ENCODE assay signal across 8 cellular contexts in the genomic region with DNA sequence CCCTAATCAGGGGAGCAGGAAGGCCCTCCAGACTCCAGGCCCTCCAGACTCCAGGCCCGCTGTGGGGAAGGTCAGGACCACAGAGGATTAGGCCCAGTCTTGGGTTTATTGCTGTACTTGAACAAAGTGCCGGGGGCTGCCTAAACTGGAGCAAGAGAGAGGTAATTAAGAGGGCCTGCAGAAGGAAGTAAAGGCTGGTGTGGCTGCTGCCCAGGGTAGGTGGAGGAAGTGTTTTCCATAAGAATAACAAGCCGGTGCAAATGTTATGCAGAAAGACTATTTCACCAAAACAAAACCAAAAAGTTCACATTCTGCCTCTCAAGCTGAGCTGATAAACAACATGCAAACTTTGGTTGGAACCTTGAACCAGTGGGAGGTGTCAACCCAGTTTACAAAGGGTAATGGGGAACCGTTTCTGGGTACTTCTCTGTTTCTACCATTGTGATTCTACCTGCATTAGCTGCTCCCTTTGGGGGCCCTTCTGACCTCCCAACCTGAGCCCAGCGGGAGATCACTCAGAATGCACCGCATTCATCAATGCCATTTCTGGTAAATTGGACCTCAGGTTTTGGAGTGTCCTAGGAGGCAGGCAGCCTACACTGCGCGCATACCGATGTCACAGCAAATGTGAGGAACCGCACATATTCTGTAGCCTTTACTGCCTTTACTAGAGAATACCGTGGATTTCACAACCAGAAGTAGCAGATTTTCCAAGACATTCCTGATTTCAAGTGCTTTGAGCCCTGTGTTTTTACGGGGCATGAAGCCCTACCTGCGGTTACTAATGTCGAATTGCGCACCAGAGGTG. TPM values are rescaled to one million over a fixed set of nuclear protein-coding genes. Genes with fewer than 3 reads are reported as not detected.
DNase-seq lines count a peak whose midpoint lies in the region; ATAC-seq, FAIRE-seq and TF ChIP-seq lines count a peak whose summit lies in the region.

No MANE protein-coding gene starts in this region.

- no peak for TF ChIP-seq POLR2A in gastroesophageal sphincter (IDR thresholded peaks at IDR 0.05)

- peak; percentile 44 for FAIRE-seq in GM18507 (lab: Jason Lieb, UNC)

- H3K9me3 ChIP-seq in RWPE2 (ENCODE audit: severe bottlenecking) (no peaks in the 10 kb centered on the region), gastroesophageal sphincter (no peaks in the 10 kb centered on the region)

- WGBS in gastroesophageal sphincter (ENCODE audit: low coverage in 1 of 2), 2 donors, result 56 to 100% methylated on average over 2 to 5 of the region's 15 CpGs

- H3K27ac ChIP-seq in RWPE2 (ENCODE audit: poor library complexity, severe bottlenecking) (no peak overlapping the region), gastroesophageal sphincter (peak overlapping the region; percentile 83 to 86 (median 84))

- ATAC-seq in RWPE2 (ENCODE audit: low read depth), result no peak
- no peak for ATAC-seq in gastroesophageal sphincter
- ATAC-seq in activated CD4-positive, CD25-positive, alpha-beta regulatory T cell treated with anti-CD3 and anti-CD28 coated beads, Interleukin-2, amount 50 U/mL, for 24 hours, result no peak

- no peak for TF ChIP-seq EP300 in gastroesophageal sphincter (IDR thresholded peaks at IDR 0.05)

- H3K27me3 ChIP-seq in RWPE2 (ENCODE audit: insufficient read depth, poor library complexity, severe bottlenecking), result no peaks in the 10 kb centered on the region
- H3K27me3 ChIP-seq in gastroesophageal sphincter, result no peaks in the 10 kb centered on the region

- TF ChIP-seq CTCF in RWPE2 (IDR thresholded peaks at IDR 0.05; ENCODE audit: poor library complexity, severe bottlenecking), result no peak
- no peak for TF ChIP-seq CTCF in gastroesophageal sphincter (IDR thresholded peaks at IDR 0.05)
- no peak for TF ChIP-seq CTCF in retinal pigment epithelial cell (conservative IDR thresholded peaks at IDR 0.05; ENCODE audit: low read depth, low read length)

- H3K36me3 ChIP-seq in RWPE2 (ENCODE audit: low read depth) (no peaks in the 10 kb centered on the region), gastroesophageal sphincter (no peaks in the 10 kb centered on the region)

- H3K4me3 ChIP-seq in RWPE2 (ENCODE audit: severe bottlenecking) (peak overlapping the region; percentile 39), gastroesophageal sphincter (peak overlapping the region; percentile 56 to 76), retinal pigment epithelial cell (ENCODE audit: low read length) (peak overlapping the region; percentile 43)

- DNase-seq in GM18507 (ENCODE audit: extremely low spot score, insufficient read length, low read depth) (no peak), RWPE2 (ENCODE audit: low spot score) (no peak), retinal pigment epithelial cell (ENCODE audit: low read depth) (no peak), NCI-H1105 treated with DMSO at 0.1 percent for 48 hours (lab: John Stamatoyannopoulos, UW) (no peak)
- DNase-seq in stimulated activated naive CD4-positive, alpha-beta T cell treated with Interleukin-2 at 50 U/mL for 16 hours (lab: John Stamatoyannopoulos, UW), result no peak
- DNase-seq in activated naive CD4-positive, alpha-beta T cell treated with anti-CD3 and anti-CD28 coated beads, Interleukin-2, amount 50 U/mL, for 16 hours, result no peak

- H3K4me1 ChIP-seq in RWPE2 (ENCODE audit: insufficient read depth, poor library complexity, severe bottlenecking) (no peaks in the 10 kb centered on the region), gastroesophageal sphincter (peaks cover 0 to 35% (median 0%) of the 10 kb centered on the region in 3 donors)

RNA-seq across cellular contexts. Expression of gene BCOR, which starts 59.7 kb away (rescaled TPM):
- total RNA-seq in gastroesophageal sphincter, result 10 to 100 TPM; 18.4 to 27.4 (median 21.4) TPM
